ENCODE assay signal across 12 cellular contexts in the genomic region with DNA sequence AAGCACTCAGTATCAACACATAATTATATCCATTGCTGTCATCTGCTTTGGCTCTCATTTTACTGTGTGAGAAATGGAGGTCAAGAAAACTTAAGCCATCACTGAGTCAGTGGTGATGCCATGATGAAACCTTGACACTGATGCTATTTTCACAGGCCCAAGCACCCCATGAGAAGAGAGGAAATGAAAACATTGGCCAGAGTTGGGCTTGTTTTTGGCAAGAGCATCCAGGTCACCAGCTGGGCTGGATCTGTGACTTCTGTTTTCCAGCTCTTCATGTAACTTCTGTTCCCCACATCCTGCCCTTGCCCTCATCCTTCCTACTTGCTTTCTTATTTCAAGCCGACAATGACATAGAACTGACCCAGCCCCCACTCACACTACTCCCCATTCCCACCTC. TPM values are rescaled to one million over a fixed set of nuclear protein-coding genes. Genes with fewer than 3 reads are reported as not detected.
DNase-seq lines count a peak whose midpoint lies in the region; ATAC-seq and TF ChIP-seq lines count a peak whose summit lies in the region.
"Had no signal": no experiment of that assay in that cellular context is flagged by ENCODE, and none has a peak within 500 bp of the region (broad histone marks: within the 10 kb centered on the region; RNA-seq: fewer than 3 reads in every experiment).

No MANE protein-coding gene starts in this region.

- no peaks in the 10 kb centered on the region for H3K27me3 Mint-ChIP-seq in activated CD8-positive, alpha-beta memory T cell treated with anti-CD3 and anti-CD28 coated beads, Interleukin-2, amount 10 ng/mL, durations not matched to agents 7 days and 5 days

- no peak overlapping the region for H3K4me3 ChIP-seq in upper lobe of left lung

- H3K27ac ChIP-seq in upper lobe of left lung: peak overlapping the region in 3 of 4 donors; percentile 48 to 68 (median 65)

- peak in 1 of 4 donors; percentile 47 for TF ChIP-seq EP300 in upper lobe of left lung (IDR thresholded peaks at IDR 0.05)

- peak; percentile 4 for ATAC-seq in activated CD8-positive, alpha-beta memory T cell treated with anti-CD3 and anti-CD28 coated beads, Interleukin-2, amount 10 ng/mL, durations not matched to agents 7 days and 5 days
- peak; percentile 24 to 70 for ATAC-seq in activated naive CD4-positive, alpha-beta T cell treated with anti-CD3 and anti-CD28 coated beads, Interleukin-2, amount 50 U/mL, for 72 hours
- peak; percentile 47 for ATAC-seq in left lobe of liver
- ATAC-seq in upper lobe of left lung (ENCODE audit: low FRiP score in 2 of 2): peak; percentile 57 to 64
- no peak for ATAC-seq in HG02610 (IDR thresholded peaks at IDR 0.05; ENCODE audit: unreplicated experiment)
- ATAC-seq: esophagus mucosa had no signal

- peaks cover 100% of the 10 kb centered on the region for H3K4me1 Mint-ChIP-seq in activated CD8-positive, alpha-beta memory T cell treated with anti-CD3 and anti-CD28 coated beads, Interleukin-2, amount 10 ng/mL, durations not matched to agents 7 days and 5 days

- H3K9me3 ChIP-seq in upper lobe of left lung: peaks cover 0 to 3% (median 0%) of the 10 kb centered on the region in 4 donors

- H3K27me3 ChIP-seq in upper lobe of left lung: no peaks in the 10 kb centered on the region

- H3K9me3 Mint-ChIP-seq in activated CD8-positive, alpha-beta memory T cell treated with anti-CD3 and anti-CD28 coated beads, Interleukin-2, amount 10 ng/mL, durations not matched to agents 7 days and 5 days (ENCODE audit: low read depth): no peaks in the 10 kb centered on the region
- peaks cover 0 to 5% of the 10 kb centered on the region in 2 donors for H3K9me3 Mint-ChIP-seq in activated naive CD4-positive, alpha-beta T cell treated with anti-CD3 and anti-CD28 coated beads, Interleukin-2, amount 50 U/mL, for 72 hours

- peaks cover 0 to 58% (median 7%) of the 10 kb centered on the region in 4 donors for H3K36me3 ChIP-seq in upper lobe of left lung

- H3K4me1 ChIP-seq in upper lobe of left lung: peaks cover 35 to 51% (median 38%) of the 10 kb centered on the region in 4 donors

- WGBS in upper lobe of left lung, 2 donors: 24 to 25% methylated on average over 1 of the region's 1 CpG

- TF ChIP-seq CTCF in upper lobe of left lung (IDR thresholded peaks at IDR 0.05): no peak
- TF ChIP-seq CTCF in GM20000 (IDR thresholded peaks at IDR 0.05; ENCODE audit: extremely low read depth, missing control alignments): no peak
- TF ChIP-seq CTCF in GM10266 (IDR thresholded peaks at IDR 0.05; ENCODE audit: control insufficient read depth, insufficient read depth, low read depth, missing control alignments): no peak

- CTCF ChIA-PET in activated CD8-positive, alpha-beta memory T cell treated with anti-CD3 and anti-CD28 coated beads, Interleukin-2, amount 10 ng/mL, durations not matched to agents 7 days and 5 days (lab: Charles Lee): interaction anchor here (1.0 to 22.2 kb wide), 6 partner anchors 10 to 52 kb away, joined by 3 to 499 read pairs (median 10); a partner anchor contains a TSS

- H3K27ac Mint-ChIP-seq in activated CD8-positive, alpha-beta memory T cell treated with anti-CD3 and anti-CD28 coated beads, Interleukin-2, amount 10 ng/mL, durations not matched to agents 7 days and 5 days: peak overlapping the region; percentile 78
- peak overlapping the region; percentile 95 to 100 for H3K27ac Mint-ChIP-seq in activated naive CD4-positive, alpha-beta T cell treated with anti-CD3 and anti-CD28 coated beads, Interleukin-2, amount 50 U/mL, for 72 hours

- no peak for DNase-seq in activated CD8-positive, alpha-beta memory T cell treated with anti-CD3 and anti-CD28 coated beads, Interleukin-2, amount 10 ng/mL, durations not matched to agents 7 days and 5 days
- no peak for DNase-seq in activated CD8-positive, alpha-beta memory T cell treated with anti-CD3 and anti-CD28 coated beads, Interleukin-2, amount 50 U/mL, for 4 hours
- no peak for DNase-seq in activated naive CD4-positive, alpha-beta T cell treated with anti-CD3 and anti-CD28 coated beads, Interleukin-2, amount 50 U/mL, for 72 hours (ENCODE audit: low spot score in 2 of 2)
- DNase-seq in left lobe of liver (ENCODE audit: low spot score): no peak
- no peak for DNase-seq in upper lobe of left lung
- DNase-seq in GM20000 (ENCODE audit: low spot score): no peak
- no peak for DNase-seq in GM10266 (ENCODE audit: extremely low spot score)
- DNase-seq: mammary epithelial cell, NCI-H2029, trophoblast cell had no signal

- peak overlapping the region; percentile 95 for H3K4me3 Mint-ChIP-seq in activated CD8-positive, alpha-beta memory T cell treated with anti-CD3 and anti-CD28 coated beads, Interleukin-2, amount 10 ng/mL, durations not matched to agents 7 days and 5 days

- TF ChIP-seq POLR2A in upper lobe of left lung (IDR thresholded peaks at IDR 0.05): no peak

- peaks cover 96% of the 10 kb centered on the region for H3K36me3 Mint-ChIP-seq in activated CD8-positive, alpha-beta memory T cell treated with anti-CD3 and anti-CD28 coated beads, Interleukin-2, amount 10 ng/mL, durations not matched to agents 7 days and 5 days
- H3K36me3 Mint-ChIP-seq in activated naive CD4-positive, alpha-beta T cell treated with anti-CD3 and anti-CD28 coated beads, Interleukin-2, amount 50 U/mL, for 72 hours: peaks cover 71 to 99% of the 10 kb centered on the region in 2 donors

RNA-seq across cellular contexts. Expression of a gene that starts 10.0 kb away (rescaled TPM):
- 100 to 1,000 TPM; 393 to 419 TPM for total RNA-seq in activated CD8-positive, alpha-beta memory T cell treated with anti-CD3 and anti-CD28 coated beads, Interleukin-2, amount 10 ng/mL, durations not matched to agents 7 days and 5 days
- total RNA-seq in activated naive CD4-positive, alpha-beta T cell treated with anti-CD3 and anti-CD28 coated beads, Interleukin-2, amount 50 U/mL, for 72 hours: 100 to 1,000 TPM; 173 to 194 TPM
- total RNA-seq in left lobe of liver (7.3 TPM), upper lobe of left lung (100 to 1,000 TPM in 1 of 6 donors, 10 to 100 TPM in 5; 43.0 to 148 (median 68.6) TPM)
- total RNA-seq: mammary epithelial cell had no signal

RNA-seq across cellular contexts. Expression of a gene that starts 54.7 kb away (rescaled TPM):
- not detected for total RNA-seq in activated CD8-positive, alpha-beta memory T cell treated with anti-CD3 and anti-CD28 coated beads, Interleukin-2, amount 10 ng/mL, durations not matched to agents 7 days and 5 days
- total RNA-seq in activated naive CD4-positive, alpha-beta T cell treated with anti-CD3 and anti-CD28 coated beads, Interleukin-2, amount 50 U/mL, for 72 hours: not detected
- not detected for total RNA-seq in left lobe of liver
- not detected for total RNA-seq in upper lobe of left lung
- total RNA-seq: esophagus mucosa, mammary epithelial cell had no signal
